Comparison of ENCODE assay signal across 7 cellular contexts in the genomic region with DNA sequence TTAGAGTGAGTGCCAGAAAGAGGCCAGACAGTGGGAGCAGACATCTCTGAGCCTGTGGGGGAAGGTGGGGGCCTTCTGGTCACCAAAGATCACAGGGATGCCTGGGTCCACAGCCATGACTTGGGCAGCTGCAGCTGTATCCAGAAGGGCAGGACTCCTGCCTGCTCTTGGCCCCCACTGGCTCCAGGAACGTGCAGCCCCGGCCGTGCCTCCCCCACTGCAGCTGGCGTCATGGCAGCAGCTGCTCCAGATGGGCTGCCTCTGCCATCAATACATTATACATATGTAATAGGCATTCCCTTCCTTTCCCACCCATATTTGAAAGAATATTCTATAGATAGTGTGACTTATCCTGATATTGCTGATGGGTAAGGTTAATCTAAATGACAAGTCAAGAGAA.
"Had no signal": no experiment of that assay in that cellular context is flagged by ENCODE, and none has a peak within 500 bp of the region (broad histone marks: within the 10 kb centered on the region; RNA-seq: fewer than 3 reads in every experiment).

No MANE protein-coding gene starts in this region.

- H3K4me3 ChIP-seq: GM12878 had no signal

- ATAC-seq: GM12878 had no signal

- FAIRE-seq: G401.6, GM12878, GM12891, GM18507, GM19239 had no signal

- DNase-seq: GDM1, GF-D8 had no signal
